16 cellular contexts compared by ENCODE assay signal in the genomic region with DNA sequence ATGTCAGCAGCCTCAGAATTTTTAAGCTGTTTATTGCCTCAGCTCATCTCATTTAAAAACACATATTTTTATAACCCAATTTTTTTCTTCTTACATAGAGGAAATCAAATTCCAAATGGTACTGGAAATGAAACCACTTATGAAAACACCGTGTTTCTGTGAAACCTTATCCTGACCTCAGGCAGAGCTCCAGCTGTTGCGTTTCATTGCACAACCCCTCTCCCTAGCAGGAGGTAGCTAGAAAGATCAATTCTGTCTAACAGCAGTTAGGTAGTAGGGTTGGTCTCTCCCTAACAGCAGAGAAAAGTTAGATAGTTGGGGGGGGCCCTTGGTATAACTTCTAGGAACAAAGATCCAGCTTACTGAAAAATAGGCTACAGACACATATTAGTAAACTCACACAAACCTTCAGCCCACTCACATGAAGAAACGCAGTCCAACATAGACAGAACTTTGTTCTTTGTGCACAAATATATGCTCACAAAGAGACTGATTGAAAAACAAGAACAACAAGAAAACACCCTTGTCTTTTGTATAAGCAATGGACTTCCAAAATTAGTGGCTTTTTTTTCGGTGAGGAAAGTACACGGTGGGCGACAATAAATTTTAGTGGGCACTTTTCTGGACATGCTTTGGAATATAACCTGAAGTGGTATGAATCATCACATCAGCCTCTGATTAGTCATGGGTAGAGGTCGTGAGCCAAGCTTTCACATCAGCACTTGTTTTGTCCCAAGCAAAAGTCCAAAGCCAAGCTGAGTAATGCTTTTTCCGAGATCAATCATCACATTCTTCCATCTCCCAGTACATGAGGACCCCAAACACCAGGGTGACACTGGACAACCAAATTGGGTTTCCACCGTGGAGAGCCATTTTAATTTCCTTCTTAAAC. TPM values are rescaled to one million over a fixed set of nuclear protein-coding genes. Genes with fewer than 3 reads are reported as not detected.
"Had no signal": no experiment of that assay in that cellular context is flagged by ENCODE, and none has a peak within 500 bp of the region (broad histone marks: within the 10 kb centered on the region; RNA-seq: fewer than 3 reads in every experiment).

No MANE protein-coding gene starts in this region.

RNA-seq across cellular contexts. Expression of a gene that starts 21.4 kb away (rescaled TPM):
- total RNA-seq: activated CD4-positive, alpha-beta memory T cell treated with anti-CD3 and anti-CD28 coated beads, Interleukin-2, amount 10 ng/mL, durations not matched to agents 7 days and 5 days; activated CD4-positive, alpha-beta T cell treated with anti-CD3 and anti-CD28 coated beads for 36 hours; activated CD4-positive, alpha-beta T cell treated with anti-CD3 and anti-CD28 coated beads, Interleukin-2, amount 10 ng/mL, durations not matched to agents 7 days and 5 days; activated CD8-positive, alpha-beta memory T cell treated with anti-CD3 and anti-CD28 coated beads, Interleukin-2, amount 10 ng/mL, durations not matched to agents 7 days and 5 days; activated CD8-positive, alpha-beta T cell treated with anti-CD3 and anti-CD28 coated beads, Interleukin-2, amount 10 ng/mL, durations not matched to agents 7 days and 5 days; activated naive CD8-positive, alpha-beta T cell treated with anti-CD3 and anti-CD28 coated beads, Interleukin-2, amount 10 ng/mL, durations not matched to agents 7 days and 5 days; activated T-helper 2 cell treated with anti-CD3 and anti-CD28 coated beads, Interferon-gamma antibody, Interleukin-2, Interleukin-4, amounts not matched to agents 10 μg/mL and 5 μg/mL and 100 μg/mL, durations not matched to agents 14 hours and 24 hours and 36 hours; ascending aorta; breast epithelium; cardiac septum; cerebellum; T-cell; T-helper 1 cell treated with Interleukin-12 subunit alpha and Interleukin-12 subunit beta and Interleukin-4 antibody, amounts not matched to agents 30 ng/mL and 1 ng/mL, for 36 hours; T-helper 17 cell; T-helper 2 cell treated with Interferon-gamma antibody and Interleukin-4, amounts not matched to agents 100 ng/mL and 5 ng/mL, for 36 hours; WTC11 had no signal
